Comparison of ENCODE assay signal across 14 cellular contexts in genomic region chr22:32693102-32693501, GRCh38.
"Had no signal": no experiment of that assay in that cellular context is flagged by ENCODE, and none has a peak within 500 bp of the region (broad histone marks: within the 10 kb centered on the region; RNA-seq: fewer than 3 reads in every experiment).

No MANE protein-coding gene starts in this region.

- ATAC-seq: heart right ventricle; left lobe of liver; stimulated activated naive B cell treated with anti-CD40 and anti-IgM and Interleukin-4, amounts not matched to agents 10 μg/mL and 1 μg/mL and 100 μg/mL, for 72 hours had no signal

- DNase-seq: activated CD4-positive, alpha-beta T cell treated with anti-CD3 and anti-CD28 coated beads, Interleukin-2, amount 10 ng/mL, durations not matched to agents 24 days and 14 days; activated CD4-positive, CD25-positive, alpha-beta regulatory T cell; activated CD8-positive, alpha-beta memory T cell treated with anti-CD3 and anti-CD28 coated beads for 24 hours; activated naive CD8-positive, alpha-beta T cell treated with anti-CD3 and anti-CD28 coated beads for 36 hours; amygdala; cortex of kidney; effector CD8-positive, alpha-beta T cell; heart right ventricle; naive B cell; stimulated activated CD4-positive, alpha-beta T cell treated with anti-CD3 and anti-CD28 coated beads, Interleukin-15, amount 100 ng/mL, for 24 hours; stimulated activated CD4-positive, alpha-beta T cell treated with anti-CD3 and anti-CD28 coated beads, Interleukin-4, amount 100 ng/mL, for 1 hour; stimulated activated naive B cell treated with anti-CD40 and anti-IgM and Interleukin-4, amounts not matched to agents 10 μg/mL and 1 μg/mL and 100 μg/mL, for 72 hours; thyroid gland had no signal
